ENCODE assay signal across 9 cellular contexts in the genomic region with DNA sequence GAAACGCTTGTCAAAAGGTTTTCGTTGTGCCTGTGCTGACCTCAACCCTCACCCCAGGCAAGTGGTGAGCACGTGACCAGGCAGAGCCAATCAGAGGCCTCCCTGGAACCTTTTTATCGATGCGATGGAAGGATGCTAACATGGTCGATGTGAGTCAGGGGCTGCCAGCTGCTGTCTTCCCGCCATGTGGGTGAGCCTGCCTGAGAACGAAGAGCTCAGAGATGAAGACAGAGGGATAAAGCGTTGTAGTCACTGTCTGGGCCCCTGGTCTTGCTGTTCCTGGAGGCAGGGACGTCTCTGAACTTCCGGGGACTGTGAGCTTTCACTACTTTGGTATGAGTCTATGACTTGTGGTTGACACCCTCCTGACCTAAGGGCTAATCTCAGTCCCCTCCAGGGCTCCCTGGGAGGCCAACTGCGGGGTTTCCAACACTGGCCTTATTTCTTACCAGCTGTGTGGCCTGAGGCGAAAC. TPM values are rescaled to one million over a fixed set of nuclear protein-coding genes. Genes with fewer than 3 reads are reported as not detected.
A peak's percentile ranks its signal among the peaks of the same experiment; 100 is the strongest.
DNase-seq lines count a peak whose midpoint lies in the region; ATAC-seq and TF ChIP-seq lines count a peak whose summit lies in the region.
"Had no signal": no experiment of that assay in that cellular context is flagged by ENCODE, and none has a peak within 500 bp of the region (broad histone marks: within the 10 kb centered on the region; RNA-seq: fewer than 3 reads in every experiment).

No MANE protein-coding gene starts in this region.

- peaks cover 48% of the 10 kb centered on the region for H3K4me1 Mint-ChIP-seq in activated CD4-positive, alpha-beta T cell treated with anti-CD3 and anti-CD28 coated beads, Interleukin-2, amount 10 ng/mL, durations not matched to agents 24 days and 14 days
- peaks cover 15% of the 10 kb centered on the region for H3K4me1 Mint-ChIP-seq in progenitor cell of endocrine pancreas (ENCODE audit: low read depth)

- no peak overlapping the region for H3K4me3 ChIP-seq in H7 (ENCODE audit: insufficient read depth, low read depth, low read length)
- H3K4me3 ChIP-seq in effector memory CD4-positive, alpha-beta T cell (ENCODE audit: insufficient read depth, low read depth, low read length, poor library complexity, severe bottlenecking), result peak overlapping the region; percentile 48
- H3K4me3 ChIP-seq in smooth muscle cell, result no peak overlapping the region
- H3K4me3 ChIP-seq: SJSA1 had no signal

- H3K9me3 ChIP-seq in effector memory CD4-positive, alpha-beta T cell (ENCODE audit: control insufficient read depth, low read length), result no peaks in the 10 kb centered on the region
- no peaks in the 10 kb centered on the region for H3K9me3 ChIP-seq in smooth muscle cell (replicated peaks; ENCODE audit: low read depth)

- no peaks in the 10 kb centered on the region for H3K27me3 ChIP-seq in H7 (ENCODE audit: control insufficient read depth, insufficient read depth, low read length)
- H3K27me3 ChIP-seq in effector memory CD4-positive, alpha-beta T cell (replicated peaks; ENCODE audit: control insufficient read depth, insufficient read depth, low read length, poor library complexity, severe bottlenecking), result no peaks in the 10 kb centered on the region
- no peaks in the 10 kb centered on the region for H3K27me3 ChIP-seq in smooth muscle cell (ENCODE audit: low read depth)
- H3K27me3 ChIP-seq: SJSA1 had no signal

- 29% methylated on average over 13 of the region's 13 CpGs for whole genome bisulfite sequencing in smooth muscle cell (ENCODE audit: low lambda C conversion rate)

- ATAC-seq in HG03039 (IDR thresholded peaks at IDR 0.05; ENCODE audit: unreplicated experiment), result no peak

- peak overlapping the region; percentile 54 for H3K27ac ChIP-seq in effector memory CD4-positive, alpha-beta T cell (ENCODE audit: insufficient read depth, low read length, poor library complexity, severe bottlenecking)
- peak overlapping the region; percentile 72 for H3K27ac ChIP-seq in smooth muscle cell (ENCODE audit: low read depth)
- H3K27ac ChIP-seq: SJSA1 had no signal

- TF ChIP-seq CTCF in smooth muscle cell (IDR thresholded peaks at IDR 0.05; ENCODE audit: borderline replicate concordance, insufficient read depth, poor library complexity, severe bottlenecking), result no peak
- TF ChIP-seq CTCF in progenitor cell of endocrine pancreas (IDR thresholded peaks at IDR 0.05; ENCODE audit: unreplicated experiment), result no peak

- peaks cover 9% of the 10 kb centered on the region for H3K9me3 Mint-ChIP-seq in activated CD4-positive, alpha-beta T cell treated with anti-CD3 and anti-CD28 coated beads, Interleukin-2, amount 10 ng/mL, durations not matched to agents 24 days and 14 days
- peaks cover 19% of the 10 kb centered on the region for H3K9me3 Mint-ChIP-seq in progenitor cell of endocrine pancreas (ENCODE audit: low read depth)

- no peaks in the 10 kb centered on the region; the same call in 1 of the 2 replicates for H3K36me3 ChIP-seq in H7 (replicated peaks; ENCODE audit: control insufficient read depth, insufficient read depth, low read length)
- peaks cover 15% of the 10 kb centered on the region for H3K36me3 ChIP-seq in effector memory CD4-positive, alpha-beta T cell (ENCODE audit: control insufficient read depth, insufficient read depth, low read length)
- H3K36me3 ChIP-seq in smooth muscle cell (ENCODE audit: low read depth), result no peaks in the 10 kb centered on the region
- H3K36me3 ChIP-seq: SJSA1 had no signal

- H2AFZ ChIP-seq in smooth muscle cell (ENCODE audit: low read depth), result no peak overlapping the region

- H3F3A ChIP-seq in smooth muscle cell (ENCODE audit: low read depth), result peaks cover 11% of the 10 kb centered on the region

- peak overlapping the region; percentile 35 for H3K9ac ChIP-seq in smooth muscle cell (ENCODE audit: low read depth)

- no peaks in the 10 kb centered on the region for H3K27me3 Mint-ChIP-seq in activated CD4-positive, alpha-beta T cell treated with anti-CD3 and anti-CD28 coated beads, Interleukin-2, amount 10 ng/mL, durations not matched to agents 24 days and 14 days
- H3K27me3 Mint-ChIP-seq in progenitor cell of endocrine pancreas, result no peaks in the 10 kb centered on the region

- DNase-seq in H7 (peak; percentile 98), smooth muscle cell (lab: John Stamatoyannopoulos, UW; ENCODE audit: unreplicated experiment) (no peak), progenitor cell of endocrine pancreas (ENCODE audit: low spot score, unreplicated experiment) (no peak), NCI-H510A (lab: John Stamatoyannopoulos, UW) (no peak), NCI-H1436 (lab: John Stamatoyannopoulos, UW) (no peak)
- DNase-seq in activated CD4-positive, alpha-beta T cell treated with anti-CD3 and anti-CD28 coated beads, Interleukin-2, amount 10 ng/mL, durations not matched to agents 24 days and 14 days, result no peak
- peak; percentile 36 to 70 (median 63) for DNase-seq in effector memory CD4-positive, alpha-beta T cell

- peaks cover 52% of the 10 kb centered on the region for H3K36me3 Mint-ChIP-seq in activated CD4-positive, alpha-beta T cell treated with anti-CD3 and anti-CD28 coated beads, Interleukin-2, amount 10 ng/mL, durations not matched to agents 24 days and 14 days (ENCODE audit: low read depth)
- peaks cover 23% of the 10 kb centered on the region for H3K36me3 Mint-ChIP-seq in progenitor cell of endocrine pancreas (ENCODE audit: insufficient read depth)

- intact Hi-C loops in activated CD4-positive, alpha-beta T cell treated with anti-CD3 and anti-CD28 coated beads, Interleukin-2, amount 10 ng/mL, durations not matched to agents 24 days and 14 days (cut with micrococcal nuclease), result no loop called here

- H3K4me1 ChIP-seq in effector memory CD4-positive, alpha-beta T cell (ENCODE audit: control insufficient read depth, insufficient read depth, low read length, poor library complexity, severe bottlenecking), result peaks cover 3% of the 10 kb centered on the region
- no peaks in the 10 kb centered on the region for H3K4me1 ChIP-seq in smooth muscle cell (ENCODE audit: low read depth)
- H3K4me1 ChIP-seq: SJSA1 had no signal

- peak overlapping the region; percentile 51 for H3K4me2 ChIP-seq in smooth muscle cell

- H3K27ac Mint-ChIP-seq in activated CD4-positive, alpha-beta T cell treated with anti-CD3 and anti-CD28 coated beads, Interleukin-2, amount 10 ng/mL, durations not matched to agents 24 days and 14 days, result peak overlapping the region; percentile 93
- H3K27ac Mint-ChIP-seq in progenitor cell of endocrine pancreas, result no peak overlapping the region

- peaks cover 40% of the 10 kb centered on the region for H3K79me2 ChIP-seq in smooth muscle cell (ENCODE audit: low read depth)

- H3K4me3 Mint-ChIP-seq in activated CD4-positive, alpha-beta T cell treated with anti-CD3 and anti-CD28 coated beads, Interleukin-2, amount 10 ng/mL, durations not matched to agents 24 days and 14 days, result peak overlapping the region; percentile 76
- H3K4me3 Mint-ChIP-seq in progenitor cell of endocrine pancreas (ENCODE audit: low read depth), result no peak overlapping the region

- H4K20me1 ChIP-seq in smooth muscle cell (ENCODE audit: low read depth), result peaks cover 92% of the 10 kb centered on the region

RNA-seq across cellular contexts. Expression of a gene that starts 18.6 kb away (rescaled TPM):
- total RNA-seq in H7 (2014; rRNA removed; shearing (Covaris generic)), result 48.6 and 63.1 TPM in 2 replicates
- total RNA-seq in activated CD4-positive, alpha-beta T cell treated with anti-CD3 and anti-CD28 coated beads, Interleukin-2, amount 10 ng/mL, durations not matched to agents 24 days and 14 days, result 97.4 and 102 TPM in 2 replicates
- total RNA-seq in smooth muscle cell (16.1 and 16.4 TPM in 2 replicates), progenitor cell of endocrine pancreas (166 and 168 TPM in 2 replicates)
- polyA plus RNA-seq in smooth muscle cell, result 18.9 and 19.9 TPM in 2 replicates

Comparison
In these comparisons a context has a peak if more than half of its experiments do, and no peak if none do; other contexts are left out.
1. DNase-seq: peak in H7 (single experiment) and effector memory CD4-positive, alpha-beta T cell (3 of 3); none in activated CD4-positive, alpha-beta T cell treated with anti-CD3 and anti-CD28 coated beads, Interleukin-2, amount 10 ng/mL, durations not matched to agents 24 days and 14 days (single experiment), smooth muscle cell (single experiment), progenitor cell of endocrine pancreas (single experiment), NCI-H510A (single experiment) and NCI-H1436 (single experiment).